Comparison of ENCODE assay signal across 11 cellular contexts in the genomic region with DNA sequence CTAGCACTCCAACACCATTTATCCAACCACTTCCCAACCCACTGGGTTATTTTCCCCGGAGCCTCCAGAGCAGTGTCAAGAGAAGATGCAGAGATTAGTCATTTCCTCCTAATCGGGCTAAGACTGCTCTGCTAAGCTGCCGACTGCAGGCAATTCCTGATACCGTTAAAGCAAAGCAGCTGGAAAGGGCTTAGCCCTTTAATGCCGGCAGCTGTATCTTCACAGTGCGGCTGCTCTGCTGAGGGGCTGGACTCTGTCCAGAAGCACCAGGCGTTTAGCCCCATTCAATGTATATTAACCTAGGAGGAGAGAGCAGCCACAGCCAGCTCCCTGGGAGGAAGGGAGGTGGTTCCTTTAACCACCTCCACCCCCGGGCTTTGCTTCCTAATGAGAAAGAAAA. TPM values are rescaled to one million over a fixed set of nuclear protein-coding genes. Genes with fewer than 3 reads are reported as not detected.
DNase-seq lines count a peak whose midpoint lies in the region; ATAC-seq and TF ChIP-seq lines count a peak whose summit lies in the region.
"Had no signal": no experiment of that assay in that cellular context is flagged by ENCODE, and none has a peak within 500 bp of the region (broad histone marks: within the 10 kb centered on the region; RNA-seq: fewer than 3 reads in every experiment).

No MANE protein-coding gene starts in this region.

- peak overlapping the region; percentile 9 for H3K27ac ChIP-seq in HUES48 (ENCODE audit: low read depth, low read length)
- H3K27ac ChIP-seq: HL-60 had no signal

- peaks cover 12% of the 10 kb centered on the region for H3K4me1 Mint-ChIP-seq in Caco-2 (ENCODE audit: low read depth, unreplicated experiment)
- H3K4me1 Mint-ChIP-seq: immature natural killer cell had no signal

- no peak overlapping the region for H3K4me3 Mint-ChIP-seq in Caco-2 (ENCODE audit: unreplicated experiment)
- H3K4me3 Mint-ChIP-seq: immature natural killer cell had no signal

- TF ChIP-seq CTCF in Caco-2 (IDR thresholded peaks at IDR 0.05; ENCODE audit: insufficient read depth in 1 of 2, low read depth in 1 of 2, low read length in 1 of 2, severe bottlenecking in 1 of 2, unreplicated experiment in 1 of 2): no peak

- no TSS peak for BruUV-seq in Caco-2 (replicated peaks; lab: Mats Ljungman, UMichigan)

- CTCF ChIA-PET in Caco-2 (lab: Charles Lee): interaction anchor here (0.7 to 1.1 kb wide), 2 partner anchors 86 to 117 kb away, joined by 3 to 5 read pairs; no protein-coding TSS in a partner anchor

- H3K36me3 ChIP-seq in HUES48 (ENCODE audit: control insufficient read depth, insufficient read depth, low read length) (peaks cover 15% of the 10 kb centered on the region), Caco-2 (ENCODE audit: control insufficient read depth, insufficient read depth, low read length) (no peaks in the 10 kb centered on the region)

- H3K4me3 ChIP-seq in HUES48 (ENCODE audit: low read depth, low read length): no peak overlapping the region
- H3K4me3 ChIP-seq in Caco-2 (ENCODE audit: low read depth, low read length): no peak overlapping the region

- H3K9ac ChIP-seq in HUES48 (ENCODE audit: low read depth, low read length): no peak overlapping the region

- ATAC-seq in left colon: peak; percentile 58
- ATAC-seq in GM19328 (IDR thresholded peaks at IDR 0.05; ENCODE audit: unreplicated experiment): no peak

- H3K27ac Mint-ChIP-seq in Caco-2 (ENCODE audit: unreplicated experiment): no peak overlapping the region
- H3K27ac Mint-ChIP-seq: immature natural killer cell had no signal

- H3K27me3 Mint-ChIP-seq in Caco-2 (ENCODE audit: insufficient read depth, unreplicated experiment): no peaks in the 10 kb centered on the region

- H3K27me3 ChIP-seq in HUES48 (ENCODE audit: control insufficient read depth, insufficient read depth, low read length): no peaks in the 10 kb centered on the region
- H3K27me3 ChIP-seq in Caco-2 (replicated peaks; ENCODE audit: control insufficient read depth, insufficient read depth, low read length): no peaks in the 10 kb centered on the region

- H3K4me1 ChIP-seq in HUES48 (ENCODE audit: control insufficient read depth, insufficient read depth, low read length) (peaks cover 17% of the 10 kb centered on the region; the same call in 1 of the 2 replicates), Caco-2 (peaks cover 19% of the 10 kb centered on the region)

- H3K9me3 ChIP-seq in HUES48 (ENCODE audit: control insufficient read depth, insufficient read depth, low read length) (no peaks in the 10 kb centered on the region), Caco-2 (no peaks in the 10 kb centered on the region)

- intact Hi-C loops in left colon (cut with DNase I, micrococcal nuclease): no loop called here
- intact Hi-C loops in Caco-2 (cut with micrococcal nuclease; ENCODE audit: unreplicated experiment): no loop called here

- DNase-seq in AG08396 (ENCODE audit: low spot score) (peak; percentile 81), astrocyte of the hippocampus (ENCODE audit: low read depth, low spot score) (peak; percentile 62), left colon (no peak), DMS153 (lab: John Stamatoyannopoulos, UW) (no peak), NCI-H146 treated with DMSO at 0.1 percent for 48 hours (lab: John Stamatoyannopoulos, UW; ENCODE audit: unreplicated experiment) (no peak), Caco-2 (no peak)
- DNase-seq: immature natural killer cell had no signal

- POLR2A ChIA-PET in Caco-2 (lab: Charles Lee): no interaction called here

- H3K9me3 Mint-ChIP-seq in Caco-2 (ENCODE audit: unreplicated experiment): no peaks in the 10 kb centered on the region
- H3K9me3 Mint-ChIP-seq: immature natural killer cell had no signal

- H3K36me3 Mint-ChIP-seq in Caco-2 (ENCODE audit: insufficient read depth, unreplicated experiment): peaks cover 31% of the 10 kb centered on the region

RNA-seq across cellular contexts. Expression of gene AQP6, which starts 11.1 kb away (rescaled TPM):
- total RNA-seq in left colon: not detected
- not detected in 2 replicates for total RNA-seq in Caco-2 (2022)
- total RNA-seq: activated CD8-positive, alpha-beta memory T cell treated with anti-CD3 and anti-CD28 coated beads for 36 hours had no signal

RNA-seq across cellular contexts. Expression of gene AQP5, which starts 22.2 kb away (rescaled TPM):
- total RNA-seq in left colon (not detected), Caco-2 (2022) (not detected in 2 replicates)
- total RNA-seq: activated CD8-positive, alpha-beta memory T cell treated with anti-CD3 and anti-CD28 coated beads for 36 hours had no signal

RNA-seq across cellular contexts. Expression of gene AQP2, which starts 33.4 kb away (rescaled TPM):
- not detected for total RNA-seq in left colon
- not detected in 2 replicates for total RNA-seq in Caco-2 (2022)
- total RNA-seq: activated CD8-positive, alpha-beta memory T cell treated with anti-CD3 and anti-CD28 coated beads for 36 hours had no signal

RNA-seq across cellular contexts. Expression of gene RACGAP1, which starts 41.4 kb away (rescaled TPM):
- total RNA-seq in left colon (10 to 100 TPM; 20.0 to 25.4 TPM), Caco-2 (2022) (122 and 131 TPM in 2 replicates)

Comparison
In these comparisons a context has a peak if more than half of its experiments do, and no peak if none do; other contexts are left out.
1. DNase-seq: peak in AG08396 (single experiment) and astrocyte of the hippocampus (single experiment); none in left colon (0 of 2), DMS153 (single experiment), NCI-H146 treated with DMSO at 0.1 percent for 48 hours (single experiment) and Caco-2 (0 of 2).